Comparison of ENCODE assay signal across 14 cellular contexts in the genomic region with DNA sequence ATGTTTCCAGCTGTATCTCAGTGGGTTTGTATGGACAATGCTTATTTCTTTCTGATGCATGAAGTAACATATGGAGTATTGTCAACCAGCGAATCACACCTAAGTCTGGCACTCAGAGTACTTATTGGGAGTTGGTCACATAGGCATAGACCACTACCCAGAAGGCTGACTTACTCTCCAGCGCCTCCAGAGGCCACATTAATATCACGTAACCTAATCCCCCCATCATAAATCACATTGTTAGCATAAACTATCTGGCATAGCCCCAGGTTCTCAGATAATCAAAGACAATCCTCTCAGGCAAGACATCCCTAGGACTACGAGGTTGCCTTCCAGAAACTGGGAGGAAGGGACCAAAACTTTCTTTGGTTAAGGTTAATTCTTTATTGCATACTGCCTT.
DNase-seq lines count a peak whose midpoint lies in the region; ATAC-seq, FAIRE-seq and TF ChIP-seq lines count a peak whose summit lies in the region.
"Had no signal": no experiment of that assay in that cellular context is flagged by ENCODE, and none has a peak within 500 bp of the region (broad histone marks: within the 10 kb centered on the region; RNA-seq: fewer than 3 reads in every experiment).

No MANE protein-coding gene starts in this region.

- no peaks in the 10 kb centered on the region for H3K79me2 ChIP-seq in OCI-LY1 (ENCODE audit: insufficient read depth, low read length)

- no peaks in the 10 kb centered on the region for H3K27me3 ChIP-seq in OCI-LY1 (ENCODE audit: insufficient read depth, low read length)
- no peaks in the 10 kb centered on the region for H3K27me3 ChIP-seq in esophagus muscularis mucosa

- no peak overlapping the region for H3K9ac ChIP-seq in OCI-LY1 (ENCODE audit: low read length)

- POLR2A ChIA-PET in HEK293T (lab: Yijun Ruan, JAX) = no interaction called here

- FAIRE-seq in GM19239 (lab: Jason Lieb, UNC) = no peak

- peak; percentile 16 for DNase-seq in DMS 273 (lab: John Stamatoyannopoulos, UW; ENCODE audit: unreplicated experiment)
- no peak for DNase-seq in DMS 273 treated with DMSO at 0.1 percent for 48 hours (lab: John Stamatoyannopoulos, UW)
- peak; percentile 32 for DNase-seq in HEK293T (ENCODE audit: extremely low spot score)
- DNase-seq in iPS-NIHi7 (ENCODE audit: extremely low spot score) = peak; percentile 24
- no peak for DNase-seq in esophagus muscularis mucosa (ENCODE audit: extremely low spot score)
- no peak for DNase-seq in GM19239 (ENCODE audit: insufficient read length, low spot score)
- DNase-seq: 8988T; activated CD4-positive, alpha-beta memory T cell treated with anti-CD3 and anti-CD28 coated beads, Interleukin-2, amount 10 ng/mL, durations not matched to agents 7 days and 5 days; effector memory CD8-positive, alpha-beta T cell; islet precursor cell; NCI-H345 had no signal

- H3K9me3 ChIP-seq in OCI-LY1 (ENCODE audit: low read length) = no peaks in the 10 kb centered on the region
- no peaks in the 10 kb centered on the region for H3K9me3 ChIP-seq in esophagus muscularis mucosa
- H3K9me3 ChIP-seq: thoracic aorta had no signal

- TF ChIP-seq CTCF in OCI-LY1 (IDR thresholded peaks at IDR 0.05; ENCODE audit: low read length) (peak; percentile 68), esophagus muscularis mucosa (IDR thresholded peaks at IDR 0.05) (no peak)

- no peaks in the 10 kb centered on the region for H3K4me1 ChIP-seq in OCI-LY1 (ENCODE audit: insufficient read depth, low read length, severe bottlenecking)
- no peaks in the 10 kb centered on the region for H3K4me1 ChIP-seq in esophagus muscularis mucosa

- H3K4me3 ChIP-seq in OCI-LY1 (ENCODE audit: low read depth, low read length, poor library complexity, severe bottlenecking) (no peak overlapping the region), esophagus muscularis mucosa (no peak overlapping the region)
- H3K4me3 ChIP-seq: thoracic aorta had no signal

- ATAC-seq in HG03457 (IDR thresholded peaks at IDR 0.05; ENCODE audit: unreplicated experiment) = no peak
- ATAC-seq: effector memory CD8-positive, alpha-beta T cell had no signal

- no peaks in the 10 kb centered on the region for H3F3A ChIP-seq in OCI-LY1 (ENCODE audit: insufficient read depth, low read length)

- no peak overlapping the region for H3K27ac ChIP-seq in OCI-LY1 (ENCODE audit: low read depth, low read length, poor library complexity, severe bottlenecking)
- H3K27ac ChIP-seq in esophagus muscularis mucosa (replicated peaks in 1 of 4) = no peak overlapping the region
- H3K27ac ChIP-seq: thoracic aorta had no signal

- no peaks in the 10 kb centered on the region for H3K36me3 ChIP-seq in OCI-LY1 (ENCODE audit: insufficient read depth, low read length)
- no peaks in the 10 kb centered on the region for H3K36me3 ChIP-seq in esophagus muscularis mucosa
- H3K36me3 ChIP-seq: thoracic aorta had no signal

- CTCF ChIA-PET in HEK293T (lab: Yijun Ruan, JAX) = interaction anchor here (0.8 kb wide), 1 partner anchor 22 kb away, joined by 3 read pairs; no protein-coding TSS in a partner anchor

- 62% methylated on average over 4 of the region's 4 CpGs for WGBS in esophagus muscularis mucosa

- TF ChIP-seq EP300 in esophagus muscularis mucosa (IDR thresholded peaks at IDR 0.05) = no peak

- no peak overlapping the region for H2AFZ ChIP-seq in OCI-LY1 (ENCODE audit: low read length)

- H3K9me2 ChIP-seq in OCI-LY1 (ENCODE audit: low read depth, low read length) = no peaks in the 10 kb centered on the region

- no peak for TF ChIP-seq POLR2A in esophagus muscularis mucosa (IDR thresholded peaks at IDR 0.05; ENCODE audit: low read depth)

- H3K4me2 ChIP-seq in OCI-LY1 (ENCODE audit: low read length) = no peak overlapping the region

- H4K20me1 ChIP-seq in OCI-LY1 (ENCODE audit: insufficient read depth, low read length) = no peaks in the 10 kb centered on the region

- intact Hi-C loops in esophagus muscularis mucosa (cut with DNase I) = no loop called here

TF ChIP-seq in HEK293T, 16 proteins besides CTCF, POLR2A, EP300 and RAD21:
- TF ChIP-seq, protein P1, sequence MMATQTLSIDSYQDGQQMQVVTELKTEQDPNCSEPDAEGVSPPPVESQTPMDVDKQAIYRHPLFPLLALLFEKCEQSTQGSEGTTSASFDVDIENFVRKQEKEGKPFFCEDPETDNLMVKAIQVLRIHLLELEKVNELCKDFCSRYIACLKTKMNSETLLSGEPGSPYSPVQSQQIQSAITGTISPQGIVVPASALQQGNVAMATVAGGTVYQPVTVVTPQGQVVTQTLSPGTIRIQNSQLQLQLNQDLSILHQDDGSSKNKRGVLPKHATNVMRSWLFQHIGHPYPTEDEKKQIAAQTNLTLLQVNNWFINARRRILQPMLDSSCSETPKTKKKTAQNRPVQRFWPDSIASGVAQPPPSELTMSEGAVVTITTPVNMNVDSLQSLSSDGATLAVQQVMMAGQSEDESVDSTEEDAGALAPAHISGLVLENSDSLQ (IDR thresholded peaks at IDR 0.05) = peak; percentile 86
- no peak for TF ChIP-seq NFRKB (IDR thresholded peaks at IDR 0.05)

Comparison
In these comparisons a context has a peak if more than half of its experiments do, and no peak if none do; other contexts are left out.
1. DNase-seq: peak in DMS 273 (single experiment), HEK293T (single experiment) and iPS-NIHi7 (single experiment); none in DMS 273 treated with DMSO at 0.1 percent for 48 hours (single experiment), esophagus muscularis mucosa (single experiment) and GM19239 (single experiment).